In the genomic region with DNA sequence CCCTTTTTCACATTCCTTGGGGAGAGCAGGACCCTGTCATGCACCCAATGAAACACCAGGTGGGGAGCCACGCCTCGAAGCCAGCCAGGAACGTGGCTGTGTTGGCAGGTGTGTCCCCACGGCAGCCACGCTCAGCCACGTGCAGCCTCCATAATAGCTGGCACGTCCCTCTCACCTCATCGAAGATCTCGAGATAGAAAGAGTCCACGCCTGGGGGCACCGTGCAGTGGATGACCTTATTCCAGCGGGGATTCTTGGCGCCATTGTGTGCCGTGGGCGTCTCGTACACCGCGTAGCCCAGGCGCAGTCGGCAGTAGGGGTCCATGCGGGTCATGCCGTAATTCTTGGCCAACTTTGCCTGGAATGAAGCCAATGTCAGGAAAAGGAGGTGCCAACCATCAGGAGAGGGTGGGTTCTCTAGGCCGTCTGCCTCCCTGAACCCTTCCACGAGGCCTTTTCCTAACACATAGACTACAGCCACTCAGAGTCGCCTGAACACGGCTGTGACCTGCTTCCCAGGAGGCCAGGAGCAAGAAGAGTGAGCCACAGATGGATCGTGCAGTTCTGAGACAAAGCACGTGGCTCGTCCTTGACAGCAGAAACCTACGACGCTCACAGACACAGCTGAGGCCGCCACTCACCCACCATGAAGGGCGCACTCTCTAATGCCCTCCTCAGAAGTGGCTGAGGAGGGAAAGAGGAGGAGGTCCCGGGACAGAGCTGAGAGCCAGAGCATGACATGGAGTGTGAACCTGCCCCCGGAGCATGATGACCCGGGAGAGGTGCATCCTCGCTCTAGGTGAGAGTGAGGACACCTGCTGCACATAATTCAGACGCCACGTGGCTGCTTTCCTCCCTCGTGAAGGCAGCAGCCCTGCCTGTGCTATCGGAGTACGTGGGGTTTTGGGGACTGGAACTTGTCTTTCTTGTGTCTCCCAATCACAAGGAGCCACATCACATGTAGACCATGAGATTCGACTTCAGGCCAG, we compare ENCODE assay signal across 16 cellular contexts.
"Had no signal": no experiment of that assay in that cellular context is flagged by ENCODE, and none has a peak within 500 bp of the region (broad histone marks: within the 10 kb centered on the region; RNA-seq: fewer than 3 reads in every experiment).

No MANE protein-coding gene starts in this region.

- H3K36me3 ChIP-seq: neural progenitor cell had no signal

- ATAC-seq: activated CD8-positive, alpha-beta memory T cell treated with anti-CD3 and anti-CD28 coated beads, Interleukin-2, amount 10 ng/mL, durations not matched to agents 7 days and 5 days; gastrocnemius medialis; psoas muscle; stimulated activated naive B cell treated with anti-CD40 and anti-IgM and Interleukin-4, amounts not matched to agents 10 μg/mL and 1 μg/mL and 100 μg/mL, for 72 hours; WTC11 had no signal

- H3K27me3 ChIP-seq: gastrocnemius medialis, neural progenitor cell, sigmoid colon had no signal

- H3K27me3 Mint-ChIP-seq: activated CD4-positive, alpha-beta memory T cell treated with anti-CD3 and anti-CD28 coated beads, Interleukin-2, amount 10 ng/mL, durations not matched to agents 7 days and 5 days; activated CD8-positive, alpha-beta memory T cell treated with anti-CD3 and anti-CD28 coated beads, Interleukin-2, amount 10 ng/mL, durations not matched to agents 7 days and 5 days; activated naive CD4-positive, alpha-beta T cell treated with anti-CD3 and anti-CD28 coated beads, Interleukin-2, amount 50 U/mL, for 24 hours; dendritic cell treated with granulocyte-macrophage colony-stimulating factor and Interleukin-4, amounts not matched to agents 40 ng/mL and 50 ng/mL, for 4 days; stimulated activated naive B cell treated with anti-CD40 and anti-IgM and Interleukin-4, amounts not matched to agents 10 μg/mL and 1 μg/mL and 100 μg/mL, for 72 hours had no signal

- H3K4me3 Mint-ChIP-seq: activated CD4-positive, alpha-beta memory T cell treated with anti-CD3 and anti-CD28 coated beads, Interleukin-2, amount 10 ng/mL, durations not matched to agents 7 days and 5 days; activated CD8-positive, alpha-beta memory T cell treated with anti-CD3 and anti-CD28 coated beads, Interleukin-2, amount 10 ng/mL, durations not matched to agents 7 days and 5 days; activated naive CD4-positive, alpha-beta T cell treated with anti-CD3 and anti-CD28 coated beads, Interleukin-2, amount 50 U/mL, for 24 hours; dendritic cell treated with granulocyte-macrophage colony-stimulating factor and Interleukin-4, amounts not matched to agents 40 ng/mL and 50 ng/mL, for 4 days; neural progenitor cell; stimulated activated naive B cell treated with anti-CD40 and anti-IgM and Interleukin-4, amounts not matched to agents 10 μg/mL and 1 μg/mL and 100 μg/mL, for 72 hours; T-helper 2 cell treated with Interferon-gamma antibody and Interleukin-4, amounts not matched to agents 5 μg/mL and 100 μg/mL, for 36 hours; WTC11 had no signal

- H3K27ac ChIP-seq: gastrocnemius medialis, neural progenitor cell, psoas muscle, sigmoid colon had no signal

- DNase-seq: activated CD4-positive, alpha-beta memory T cell treated with anti-CD3 and anti-CD28 coated beads, Interleukin-2, amount 10 ng/mL, durations not matched to agents 7 days and 5 days; activated CD4-positive, alpha-beta T cell treated with anti-CD3 and anti-CD28 coated beads for 4 hours; activated CD8-positive, alpha-beta memory T cell treated with anti-CD3 and anti-CD28 coated beads, Interleukin-2, amount 10 ng/mL, durations not matched to agents 7 days and 5 days; effector CD8-positive, alpha-beta T cell; sigmoid colon; SK-N-SH; stimulated activated CD4-positive, alpha-beta T cell treated with anti-CD3 and anti-CD28 coated beads, Interleukin-4, amount 100 ng/mL, for 4 hours; stimulated activated naive B cell treated with anti-CD40 and anti-IgM and Interleukin-4, amounts not matched to agents 10 μg/mL and 1 μg/mL and 100 μg/mL, for 72 hours had no signal

- H3K4me1 Mint-ChIP-seq: activated CD4-positive, alpha-beta memory T cell treated with anti-CD3 and anti-CD28 coated beads, Interleukin-2, amount 10 ng/mL, durations not matched to agents 7 days and 5 days; activated CD8-positive, alpha-beta memory T cell treated with anti-CD3 and anti-CD28 coated beads, Interleukin-2, amount 10 ng/mL, durations not matched to agents 7 days and 5 days; activated naive CD4-positive, alpha-beta T cell treated with anti-CD3 and anti-CD28 coated beads, Interleukin-2, amount 50 U/mL, for 24 hours; neural progenitor cell; WTC11 had no signal

- H3K4me1 ChIP-seq: gastrocnemius medialis, neural progenitor cell, psoas muscle, sigmoid colon had no signal

- H3K9me3 Mint-ChIP-seq: activated CD4-positive, alpha-beta memory T cell treated with anti-CD3 and anti-CD28 coated beads, Interleukin-2, amount 10 ng/mL, durations not matched to agents 7 days and 5 days; activated naive CD4-positive, alpha-beta T cell treated with anti-CD3 and anti-CD28 coated beads, Interleukin-2, amount 50 U/mL, for 24 hours; activated T-helper 2 cell treated with anti-CD3 and anti-CD28 coated beads, Interferon-gamma antibody, Interleukin-2, Interleukin-4, amounts not matched to agents 10 μg/mL and 5 μg/mL and 100 μg/mL, durations not matched to agents 14 hours and 24 hours and 36 hours; dendritic cell treated with granulocyte-macrophage colony-stimulating factor and Interleukin-4, amounts not matched to agents 40 ng/mL and 50 ng/mL, for 4 days; neural progenitor cell; stimulated activated naive B cell treated with anti-CD40 and anti-IgM and Interleukin-4, amounts not matched to agents 10 μg/mL and 1 μg/mL and 100 μg/mL, for 72 hours; T-helper 2 cell treated with Interferon-gamma antibody and Interleukin-4, amounts not matched to agents 5 μg/mL and 100 μg/mL, for 36 hours; WTC11 had no signal

- H3K27ac Mint-ChIP-seq: activated CD4-positive, alpha-beta memory T cell treated with anti-CD3 and anti-CD28 coated beads, Interleukin-2, amount 10 ng/mL, durations not matched to agents 7 days and 5 days; activated CD8-positive, alpha-beta memory T cell treated with anti-CD3 and anti-CD28 coated beads, Interleukin-2, amount 10 ng/mL, durations not matched to agents 7 days and 5 days; activated naive CD4-positive, alpha-beta T cell treated with anti-CD3 and anti-CD28 coated beads, Interleukin-2, amount 50 U/mL, for 24 hours; activated T-helper 2 cell treated with anti-CD3 and anti-CD28 coated beads, Interferon-gamma antibody, Interleukin-2, Interleukin-4, amounts not matched to agents 10 μg/mL and 5 μg/mL and 100 μg/mL, durations not matched to agents 14 hours and 24 hours and 36 hours; dendritic cell treated with granulocyte-macrophage colony-stimulating factor and Interleukin-4, amounts not matched to agents 40 ng/mL and 50 ng/mL, for 4 days; neural progenitor cell; stimulated activated naive B cell treated with anti-CD40 and anti-IgM and Interleukin-4, amounts not matched to agents 10 μg/mL and 1 μg/mL and 100 μg/mL, for 72 hours; T-helper 2 cell treated with Interferon-gamma antibody and Interleukin-4, amounts not matched to agents 5 μg/mL and 100 μg/mL, for 36 hours; WTC11 had no signal

- H3K4me3 ChIP-seq: gastrocnemius medialis, neural progenitor cell, psoas muscle, sigmoid colon had no signal

- H3K9me3 ChIP-seq: gastrocnemius medialis, psoas muscle, sigmoid colon, SK-N-SH had no signal
